Comparison of ENCODE assay signal across 9 cellular contexts in genomic region chr1:192951961-192952460, GRCh38.
DNase-seq lines count a peak whose midpoint lies in the region; ATAC-seq and TF ChIP-seq lines count a peak whose summit lies in the region.
"Had no signal": no experiment of that assay in that cellular context is flagged by ENCODE, and none has a peak within 500 bp of the region (broad histone marks: within the 10 kb centered on the region; RNA-seq: fewer than 3 reads in every experiment).

No MANE protein-coding gene starts in this region.

- H3K27me3 ChIP-seq in ascending aorta: no peaks in the 10 kb centered on the region

- H3K36me3 Mint-ChIP-seq in glutamatergic neuron (ENCODE audit: unreplicated experiment): no peaks in the 10 kb centered on the region

- no peaks in the 10 kb centered on the region for H3K9me3 ChIP-seq in ascending aorta

- no peak overlapping the region for H3K4me3 Mint-ChIP-seq in glutamatergic neuron (ENCODE audit: unreplicated experiment)
- H3K4me3 Mint-ChIP-seq: memory B cell had no signal

- H3K36me3 ChIP-seq in ascending aorta: no peaks in the 10 kb centered on the region

- H3K27ac ChIP-seq in ascending aorta: no peak overlapping the region

- peak; percentile 99 for ATAC-seq in GM18519 (IDR thresholded peaks at IDR 0.05; ENCODE audit: low FRiP score, unreplicated experiment)

- TF ChIP-seq CTCF in glutamatergic neuron (IDR thresholded peaks at IDR 0.05; ENCODE audit: partially characterized antibody, unreplicated experiment) (no peak), ascending aorta (IDR thresholded peaks at IDR 0.05) (no peak)

- no peak overlapping the region for H3K4me3 ChIP-seq in ascending aorta

- peaks cover 2% of the 10 kb centered on the region for H3K9me3 Mint-ChIP-seq in glutamatergic neuron (ENCODE audit: unreplicated experiment)
- H3K9me3 Mint-ChIP-seq: memory B cell had no signal

- DNase-seq in HCEC 1CT: peak; percentile 91
- DNase-seq in NAMALWA (ENCODE audit: low spot score): peak; percentile 18
- peak; percentile 25 for DNase-seq in germinal center (ENCODE audit: low spot score)
- no peak for DNase-seq in glutamatergic neuron
- no peak for DNase-seq in ascending aorta (ENCODE audit: low spot score in 2 of 2)
- no peak for DNase-seq in D341Med (ENCODE audit: low spot score)
- DNase-seq in activated effector memory CD4-positive, alpha-beta T cell treated with anti-CD3 and anti-CD28 coated beads, Interleukin-2, amount 50 U/mL, for 16 hours: no peak

- H3K4me1 ChIP-seq in ascending aorta: no peaks in the 10 kb centered on the region

- H3K27ac Mint-ChIP-seq in glutamatergic neuron (ENCODE audit: unreplicated experiment): no peak overlapping the region
- H3K27ac Mint-ChIP-seq: memory B cell had no signal

- H3K4me1 Mint-ChIP-seq in glutamatergic neuron (ENCODE audit: low read depth, unreplicated experiment): no peaks in the 10 kb centered on the region

- intact Hi-C loops in ascending aorta (cut with DNase I): no loop called here

- peaks cover 2% of the 10 kb centered on the region for H3K27me3 Mint-ChIP-seq in glutamatergic neuron (ENCODE audit: unreplicated experiment)

Comparison
In these comparisons a context has a peak if more than half of its experiments do, and no peak if none do; other contexts are left out.
1. DNase-seq: peak in HCEC 1CT (single experiment), NAMALWA (single experiment) and germinal center (single experiment); none in glutamatergic neuron (single experiment), ascending aorta (0 of 2), D341Med (single experiment) and activated effector memory CD4-positive, alpha-beta T cell treated with anti-CD3 and anti-CD28 coated beads, Interleukin-2, amount 50 U/mL, for 16 hours (single experiment).